ENCODE assay signal across 31 cellular contexts in the genomic region with DNA sequence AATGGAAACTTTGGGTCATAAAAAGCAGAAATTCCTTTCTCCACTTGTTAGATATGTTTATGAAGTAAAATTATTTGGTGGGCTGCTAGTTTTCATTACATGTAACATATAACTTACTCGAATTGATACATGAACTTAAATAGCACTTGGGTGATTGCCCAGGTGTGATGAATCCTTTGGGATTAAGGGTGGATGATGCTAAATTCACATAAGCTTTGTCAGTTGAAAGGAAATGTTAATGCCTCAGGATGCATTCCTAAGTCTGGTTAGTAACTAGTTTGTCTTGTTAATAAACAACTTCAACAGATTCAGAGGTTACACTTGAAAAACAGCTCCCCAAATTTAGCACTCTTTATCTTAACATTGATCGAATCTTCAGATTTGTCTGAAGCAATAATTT.
DNase-seq lines count a peak whose midpoint lies in the region; ATAC-seq and TF ChIP-seq lines count a peak whose summit lies in the region.
"Had no signal": no experiment of that assay in that cellular context is flagged by ENCODE, and none has a peak within 500 bp of the region (broad histone marks: within the 10 kb centered on the region; RNA-seq: fewer than 3 reads in every experiment).

No MANE protein-coding gene starts in this region.

- no peaks in the 10 kb centered on the region for H3K27me3 ChIP-seq in uterus
- H3K27me3 ChIP-seq: ascending aorta, cardiac muscle cell, colonic mucosa, gastrocnemius medialis, SJSA1 had no signal

- no peak for ATAC-seq in GM21515 (IDR thresholded peaks at IDR 0.05; ENCODE audit: unreplicated experiment)
- no peak for ATAC-seq in esophagus mucosa
- ATAC-seq: gastrocnemius medialis; GM12878; lower lobe of right lung; natural killer cell; stimulated activated naive B cell treated with anti-CD40 and anti-IgM and Interleukin-4, amounts not matched to agents 10 μg/mL and 1 μg/mL and 100 μg/mL, for 72 hours had no signal

- H3K27ac ChIP-seq in uterus = peak overlapping the region; percentile 15 to 40
- H3K27ac ChIP-seq: ascending aorta, cardiac muscle cell, colonic mucosa, epithelial cell of prostate, gastrocnemius medialis, lower lobe of right lung, SJSA1, skin epidermis, WERI-Rb-1 had no signal

- intact Hi-C loops in uterus (cut with DNase I; ENCODE audit: low total_unique reads) = no loop called here

- TF ChIP-seq CTCF in fibroblast of villous mesenchyme (IDR thresholded peaks at IDR 0.05; ENCODE audit: insufficient read depth, low read depth, low read length) (no peak), uterus (IDR thresholded peaks at IDR 0.05) (no peak)

- no peak overlapping the region for H3K4me3 ChIP-seq in fibroblast of villous mesenchyme (ENCODE audit: low read depth, low read length)
- H3K4me3 ChIP-seq in uterus = no peak overlapping the region
- H3K4me3 ChIP-seq: ascending aorta, cardiac muscle cell, colonic mucosa, gastrocnemius medialis, GM12878, lower lobe of right lung, SJSA1, skin epidermis had no signal

- peak; percentile 30 for DNase-seq in HCEC 1CT
- DNase-seq in T1000 (lab: John Stamatoyannopoulos, UW) = peak; percentile 8
- DNase-seq in fibroblast of villous mesenchyme (ENCODE audit: low read depth) = peak; percentile 36
- no peak for DNase-seq in uterus
- no peak for DNase-seq in DMS114 treated with DMSO at 0.1 percent for 48 hours (lab: John Stamatoyannopoulos, UW; ENCODE audit: unreplicated experiment)
- DNase-seq: activated CD4-positive, alpha-beta T cell treated with anti-CD3 and anti-CD28 coated beads, Interleukin-2, amount 10 ng/mL, durations not matched to agents 7 days and 5 days; activated effector memory CD4-positive, alpha-beta T cell treated with anti-CD3 and anti-CD28 coated beads, Interleukin-2, amount 50 U/mL, for 16 hours; activated naive CD8-positive, alpha-beta T cell treated with anti-CD3 and anti-CD28 coated beads, Interleukin-2, amount 10 ng/mL, durations not matched to agents 7 days and 5 days; activated T-cell treated with anti-CD3 and anti-CD28 coated beads, Interleukin-2, amount 50 U/mL, for 1 hour; colonic mucosa; effector CD8-positive, alpha-beta T cell; gastrocnemius medialis; kidney glomerular epithelial cell; lower lobe of right lung; natural killer cell; NCI-H1048; NCI-H446 treated with DMSO at 0.1 percent for 48 hours; NCI-H774; occipital lobe; stimulated activated naive B cell treated with anti-CD40 and anti-IgM and Interleukin-4, amounts not matched to agents 10 μg/mL and 1 μg/mL and 100 μg/mL, for 72 hours; substantia nigra; T-helper 9 cell; WERI-Rb-1 had no signal

- H3K36me3 ChIP-seq in uterus = no peaks in the 10 kb centered on the region
- H3K36me3 ChIP-seq: ascending aorta, cardiac muscle cell, colonic mucosa, gastrocnemius medialis, lower lobe of right lung, SJSA1, WERI-Rb-1 had no signal

- TF ChIP-seq POLR2A in uterus (IDR thresholded peaks at IDR 0.05) = no peak

- H3K4me1 ChIP-seq in uterus = no peaks in the 10 kb centered on the region
- H3K4me1 ChIP-seq: ascending aorta, colonic mucosa, gastrocnemius medialis, lower lobe of right lung, SJSA1 had no signal

- no peaks in the 10 kb centered on the region for H3K9me3 ChIP-seq in uterus
- H3K9me3 ChIP-seq: ascending aorta, colonic mucosa, gastrocnemius medialis, lower lobe of right lung, SJSA1 had no signal

Comparison
In these comparisons a context has a peak if more than half of its experiments do, and no peak if none do; other contexts are left out.
1. DNase-seq: peak in HCEC 1CT (single experiment), T1000 (single experiment) and fibroblast of villous mesenchyme (single experiment); none in uterus (0 of 2) and DMS114 treated with DMSO at 0.1 percent for 48 hours (single experiment).